In genomic region chr6:72626126-72626525, GRCh38 we compare ENCODE assay signal across 7 cellular contexts. TPM values are rescaled to one million over a fixed set of nuclear protein-coding genes. Genes with fewer than 3 reads are reported as not detected.
DNase-seq lines count a peak whose midpoint lies in the region; ATAC-seq and TF ChIP-seq lines count a peak whose summit lies in the region.

No MANE protein-coding gene starts in this region.

- H3K27me3 Mint-ChIP-seq in activated B cell treated with CpG ODN at 0.5 μM for 24 hours, result no peaks in the 10 kb centered on the region

- H3K4me3 Mint-ChIP-seq in activated B cell treated with CpG ODN at 0.5 μM for 24 hours, result no peak overlapping the region

- no peak for TF ChIP-seq CTCF in activated B cell treated with CpG ODN at 0.5 μM for 24 hours (IDR thresholded peaks at IDR 0.05)

- POLR2A ChIA-PET in activated B cell treated with CpG ODN at 0.5 μM for 24 hours (lab: Charles Lee), result interaction anchor here (1.0 to 1.2 kb wide), 2 partner anchors 24 to 63 kb away, joined by 3 to 4 read pairs; no protein-coding TSS in a partner anchor

- peaks cover 33% of the 10 kb centered on the region for H3K4me1 Mint-ChIP-seq in activated B cell treated with CpG ODN at 0.5 μM for 24 hours

- intact Hi-C loops in activated B cell treated with CpG ODN at 0.5 μM for 24 hours (cut with micrococcal nuclease), result loop anchor here (10.0 kb wide), 2 partner anchors 299 to 769 kb away; partner anchors contain the start of gene DDX43

- H3K36me3 Mint-ChIP-seq in activated B cell treated with CpG ODN at 0.5 μM for 24 hours (ENCODE audit: low read depth), result peaks cover 6% of the 10 kb centered on the region

- ATAC-seq in GM18519 (IDR thresholded peaks at IDR 0.05; ENCODE audit: low FRiP score, unreplicated experiment), result peak; percentile 56
- ATAC-seq in GM19467 (IDR thresholded peaks at IDR 0.05; ENCODE audit: unreplicated experiment), result peak; percentile 29
- ATAC-seq in HG03064 (IDR thresholded peaks at IDR 0.05; ENCODE audit: low read depth, unreplicated experiment), result peak; percentile 49
- ATAC-seq in activated B cell treated with CpG ODN at 0.5 μM for 24 hours (ENCODE audit: low read depth), result no peak

- in situ Hi-C loops in ACHN (cut with HindIII; ENCODE audit: low pct_ligation_motif_present, low pct_unique_long_range_greater_than_20kb, low sequenced_read_pairs), result no loop called here

- CTCF ChIA-PET in activated B cell treated with CpG ODN at 0.5 μM for 24 hours (lab: Charles Lee), result interaction anchor here (0.8 to 2.5 kb wide), 2 partner anchors 10 to 504 kb away, joined by 3 to 11 read pairs; no protein-coding TSS in a partner anchor

- no peaks in the 10 kb centered on the region for H3K9me3 Mint-ChIP-seq in activated B cell treated with CpG ODN at 0.5 μM for 24 hours

- DNase-seq in activated B cell treated with CpG ODN at 0.5 μM for 24 hours (no peak), ACHN (no peak), NCI-H82 treated with DMSO at 0.1 percent for 48 hours (lab: John Stamatoyannopoulos, UW; ENCODE audit: unreplicated experiment) (no peak), T-helper 9 cell (no peak)

- peak overlapping the region; percentile 28 for H3K27ac Mint-ChIP-seq in activated B cell treated with CpG ODN at 0.5 μM for 24 hours

RNA-seq across cellular contexts. Expression of gene KCNQ5, which starts 4.3 kb away (rescaled TPM):
- total RNA-seq in activated B cell treated with CpG ODN at 0.5 μM for 24 hours, result 10.1 and 12.0 TPM in 2 replicates
